Comparison of ENCODE assay signal across 8 cellular contexts in genomic region chr5:139293504-139294371, GRCh38. TPM values are rescaled to one million over a fixed set of nuclear protein-coding genes. Genes with fewer than 3 reads are reported as not detected.
DNase-seq lines count a peak whose midpoint lies in the region; ATAC-seq and TF ChIP-seq lines count a peak whose summit lies in the region.

TSS of gene MATR3 (plus strand) at chr5:139293740. CDS start at chr5:139307416, 13,676 bp downstream.

- H3K9me3 ChIP-seq in DOHH2 (ENCODE audit: control insufficient read depth, insufficient read depth, low read length) (no peaks in the 10 kb centered on the region), RWPE2 (ENCODE audit: severe bottlenecking) (no peaks in the 10 kb centered on the region)

- peaks cover 44% of the 10 kb centered on the region for H3K4me1 ChIP-seq in DOHH2 (ENCODE audit: control insufficient read depth, low read length)
- H3K4me1 ChIP-seq in RWPE2 (ENCODE audit: insufficient read depth, poor library complexity, severe bottlenecking): peaks cover 35% of the 10 kb centered on the region

- H3F3A ChIP-seq in DOHH2 (ENCODE audit: control insufficient read depth, insufficient read depth): peaks cover 19% of the 10 kb centered on the region

- DNase-seq in GOT3 (lab: John Stamatoyannopoulos, UW) (peak; percentile 82), LoVo (ENCODE audit: low spot score) (peak; percentile 98), RWPE2 (ENCODE audit: low spot score) (peak; percentile 98), fibroblast of mammary gland (ENCODE audit: low read depth) (peak; percentile 95), natural killer cell (peak; percentile 90)
- DNase-seq in activated T-helper 2 cell treated with anti-CD3 and anti-CD28 coated beads, Interferon-gamma antibody, Interleukin-2, Interleukin-4, amounts not matched to agents 10 μg/mL and 5 μg/mL and 100 μg/mL, durations not matched to agents 14 hours and 24 hours and 36 hours (ENCODE audit: low spot score): peak; percentile 90
- peak; percentile 90 for DNase-seq in stimulated activated naive CD4-positive, alpha-beta T cell treated with Interleukin-2 at 50 U/mL for 16 hours (lab: John Stamatoyannopoulos, UW)

- peak within 1 kb of the TSS; percentile 85 for H3K4me3 ChIP-seq in DOHH2 (ENCODE audit: low read length)
- H3K4me3 ChIP-seq in RWPE2 (ENCODE audit: severe bottlenecking): peak within 1 kb of the TSS; percentile 89
- peak within 1 kb of the TSS; percentile 79 for H3K4me3 ChIP-seq in fibroblast of mammary gland (ENCODE audit: control insufficient read depth, low read depth, low read length)

- H3K27me3 ChIP-seq in DOHH2 (ENCODE audit: control insufficient read depth, low read length) (no peaks in the 10 kb centered on the region), RWPE2 (ENCODE audit: insufficient read depth, poor library complexity, severe bottlenecking) (no peaks in the 10 kb centered on the region)

- ATAC-seq in RWPE2 (ENCODE audit: low read depth): peak; percentile 81
- peak; percentile 87 to 94 (median 88) for ATAC-seq in natural killer cell

- peaks cover 33% of the 10 kb centered on the region for H3K4me1 Mint-ChIP-seq in activated T-helper 2 cell treated with anti-CD3 and anti-CD28 coated beads, Interferon-gamma antibody, Interleukin-2, Interleukin-4, amounts not matched to agents 10 μg/mL and 5 μg/mL and 100 μg/mL, durations not matched to agents 14 hours and 24 hours and 36 hours (ENCODE audit: low read depth)
- peaks cover 46 to 51% of the 10 kb centered on the region in 2 donors for H3K4me1 Mint-ChIP-seq in natural killer cell

- peak within 1 kb of the TSS; percentile 80 for H3K4me2 ChIP-seq in DOHH2 (ENCODE audit: low read length)

- peaks cover 56% of the 10 kb centered on the region for H3K36me3 ChIP-seq in DOHH2 (ENCODE audit: control insufficient read depth, low read length)
- peaks cover 37% of the 10 kb centered on the region for H3K36me3 ChIP-seq in RWPE2 (ENCODE audit: low read depth)

- H4K20me1 ChIP-seq in DOHH2 (ENCODE audit: control insufficient read depth, insufficient read depth, low read depth, low read length): peaks cover 42% of the 10 kb centered on the region

- TF ChIP-seq CTCF in DOHH2 (IDR thresholded peaks at IDR 0.05; ENCODE audit: low read depth, low read length, poor library complexity, severe bottlenecking) (no peak), RWPE2 (IDR thresholded peaks at IDR 0.05; ENCODE audit: poor library complexity, severe bottlenecking) (no peak), fibroblast of mammary gland (conservative IDR thresholded peaks at IDR 0.05; ENCODE audit: control insufficient read depth, insufficient read depth, low read depth, low read length) (no peak), natural killer cell (IDR thresholded peaks at IDR 0.05) (no peak)

- H3K27ac Mint-ChIP-seq in activated T-helper 2 cell treated with anti-CD3 and anti-CD28 coated beads, Interferon-gamma antibody, Interleukin-2, Interleukin-4, amounts not matched to agents 10 μg/mL and 5 μg/mL and 100 μg/mL, durations not matched to agents 14 hours and 24 hours and 36 hours: peak within 1 kb of the TSS; percentile 97
- H3K27ac Mint-ChIP-seq in natural killer cell: peak within 1 kb of the TSS; percentile 96 to 99

- no peaks in the 10 kb centered on the region for H3K9me2 ChIP-seq in DOHH2 (replicated peaks; ENCODE audit: control insufficient read depth, low read length)

- no peaks in the 10 kb centered on the region for H3K9me3 Mint-ChIP-seq in activated T-helper 2 cell treated with anti-CD3 and anti-CD28 coated beads, Interferon-gamma antibody, Interleukin-2, Interleukin-4, amounts not matched to agents 10 μg/mL and 5 μg/mL and 100 μg/mL, durations not matched to agents 14 hours and 24 hours and 36 hours
- H3K9me3 Mint-ChIP-seq in natural killer cell: no peaks in the 10 kb centered on the region

- H3K36me3 Mint-ChIP-seq in activated T-helper 2 cell treated with anti-CD3 and anti-CD28 coated beads, Interferon-gamma antibody, Interleukin-2, Interleukin-4, amounts not matched to agents 10 μg/mL and 5 μg/mL and 100 μg/mL, durations not matched to agents 14 hours and 24 hours and 36 hours (ENCODE audit: low read depth): peaks cover 45% of the 10 kb centered on the region
- H3K36me3 Mint-ChIP-seq in natural killer cell: no peaks in the 10 kb centered on the region

- H3K4me3 Mint-ChIP-seq in activated T-helper 2 cell treated with anti-CD3 and anti-CD28 coated beads, Interferon-gamma antibody, Interleukin-2, Interleukin-4, amounts not matched to agents 10 μg/mL and 5 μg/mL and 100 μg/mL, durations not matched to agents 14 hours and 24 hours and 36 hours (ENCODE audit: low read depth): peak within 1 kb of the TSS; percentile 91
- H3K4me3 Mint-ChIP-seq in natural killer cell: peak within 1 kb of the TSS; percentile 96

- H3K27ac ChIP-seq in DOHH2 (ENCODE audit: low read depth, low read length) (peak within 1 kb of the TSS; percentile 78), RWPE2 (ENCODE audit: poor library complexity, severe bottlenecking) (peak within 1 kb of the TSS; percentile 95)

- H3K79me2 ChIP-seq in DOHH2 (ENCODE audit: control insufficient read depth, low read length): peaks cover 60% of the 10 kb centered on the region

- no peaks in the 10 kb centered on the region for H3K27me3 Mint-ChIP-seq in activated T-helper 2 cell treated with anti-CD3 and anti-CD28 coated beads, Interferon-gamma antibody, Interleukin-2, Interleukin-4, amounts not matched to agents 10 μg/mL and 5 μg/mL and 100 μg/mL, durations not matched to agents 14 hours and 24 hours and 36 hours (ENCODE audit: low read depth)
- no peaks in the 10 kb centered on the region for H3K27me3 Mint-ChIP-seq in natural killer cell (ENCODE audit: low read depth in 2 of 2)

- intact Hi-C loops in activated T-helper 2 cell treated with anti-CD3 and anti-CD28 coated beads, Interferon-gamma antibody, Interleukin-2, Interleukin-4, amounts not matched to agents 10 μg/mL and 5 μg/mL and 100 μg/mL, durations not matched to agents 14 hours and 24 hours and 36 hours (cut with micrococcal nuclease): loop anchor here (1.0 to 10.0 kb wide), 8 partner anchors 15 to 959 kb away; partner anchors contain the start of genes CDC25C, ETF1, FAM53C and HSPA9
- intact Hi-C loops in natural killer cell (cut with micrococcal nuclease): loop anchor here (1.0 to 10.0 kb wide), 5 partner anchors 15 to 719 kb away; partner anchors contain the start of genes HSPA9 and PAIP2

RNA-seq across cellular contexts. Expression of gene MATR3, which starts in this region (rescaled TPM):
- total RNA-seq in activated T-helper 2 cell treated with anti-CD3 and anti-CD28 coated beads, Interferon-gamma antibody, Interleukin-2, Interleukin-4, amounts not matched to agents 10 μg/mL and 5 μg/mL and 100 μg/mL, durations not matched to agents 14 hours and 24 hours and 36 hours: 259 TPM in 2 replicates
- total RNA-seq in natural killer cell: 100 to 1,000 TPM; 290 to 324 (median 297) TPM

Comparison
In these comparisons a context has a peak if more than half of its experiments do, and no peak if none do; other contexts are left out.
1. Peak in every context shown above with its lines: DNase-seq, ATAC-seq, H3K4me3 ChIP-seq and H3K27ac ChIP-seq.